11 cellular contexts compared by ENCODE assay signal in the genomic region with DNA sequence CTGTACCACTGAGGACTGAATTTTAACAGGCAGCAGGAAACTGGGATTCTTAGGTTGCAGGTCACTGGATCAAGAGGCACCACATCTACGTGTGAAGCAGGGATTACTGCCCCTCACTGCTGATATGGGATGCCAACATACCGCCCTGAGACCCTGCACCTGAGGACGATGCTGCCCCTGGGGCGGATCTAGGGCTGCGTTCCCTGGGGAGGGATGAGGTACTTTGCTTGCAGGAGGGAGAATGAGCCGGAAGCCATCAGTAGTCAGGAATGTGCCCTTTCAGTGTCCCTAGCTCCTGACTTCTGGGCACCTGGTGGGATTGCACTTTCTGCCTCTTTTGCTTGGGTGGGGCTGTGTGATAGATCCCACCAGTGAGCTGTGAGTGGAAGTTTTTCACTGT.
"Had no signal": no experiment of that assay in that cellular context is flagged by ENCODE, and none has a peak within 500 bp of the region (broad histone marks: within the 10 kb centered on the region; RNA-seq: fewer than 3 reads in every experiment).

No MANE protein-coding gene starts in this region.

- H3K9me3 Mint-ChIP-seq: activated T-cell treated with anti-CD3 and anti-CD28 coated beads, Interleukin-2, amount 50 U/mL, for 4 hours; activated T-helper 2 cell treated with anti-CD3 and anti-CD28 coated beads, Interferon-gamma antibody, Interleukin-2, Interleukin-4, amounts not matched to agents 10 μg/mL and 5 μg/mL and 100 μg/mL, durations not matched to agents 14 hours and 24 hours and 36 hours; nephron; stimulated activated naive CD8-positive, alpha-beta T cell treated with anti-CD3 and anti-CD28 coated beads, Interleukin-15, Interleukin-2, amounts not matched to agents 100 ng/mL and 50 ng/mL, for 24 hours; T-helper 2 cell treated with Interferon-gamma antibody and Interleukin-4, amounts not matched to agents 5 μg/mL and 100 μg/mL, for 36 hours had no signal

- H3K36me3 ChIP-seq: thoracic aorta, uterus had no signal

- DNase-seq: cortex of kidney had no signal

- H3K27ac Mint-ChIP-seq: activated naive CD8-positive, alpha-beta T cell; activated T-helper 2 cell treated with anti-CD3 and anti-CD28 coated beads, Interferon-gamma antibody, Interleukin-2, Interleukin-4, amounts not matched to agents 10 μg/mL and 5 μg/mL and 100 μg/mL, durations not matched to agents 14 hours and 24 hours and 36 hours; nephron; T-helper 2 cell treated with Interferon-gamma antibody and Interleukin-4, amounts not matched to agents 5 μg/mL and 100 μg/mL, for 36 hours had no signal

- H3K4me3 Mint-ChIP-seq: activated naive CD8-positive, alpha-beta T cell; activated T-cell treated with anti-CD3 and anti-CD28 coated beads, Interleukin-2, amount 50 U/mL, for 4 hours; nephron; stimulated activated naive CD8-positive, alpha-beta T cell treated with anti-CD3 and anti-CD28 coated beads, Interleukin-15, Interleukin-2, amounts not matched to agents 100 ng/mL and 50 ng/mL, for 24 hours; T-helper 2 cell treated with Interferon-gamma antibody and Interleukin-4, amounts not matched to agents 5 μg/mL and 100 μg/mL, for 36 hours had no signal

- H3K9me3 ChIP-seq: right lobe of liver, thoracic aorta, uterus had no signal

- H3K27me3 ChIP-seq: right lobe of liver, uterus had no signal

- H3K4me3 ChIP-seq: right lobe of liver, thoracic aorta, uterus had no signal

- FAIRE-seq: endothelial cell of umbilical vein had no signal

- H3K27me3 Mint-ChIP-seq: activated naive CD8-positive, alpha-beta T cell had no signal

- H3K36me3 Mint-ChIP-seq: activated naive CD8-positive, alpha-beta T cell had no signal
